In the genomic region with DNA sequence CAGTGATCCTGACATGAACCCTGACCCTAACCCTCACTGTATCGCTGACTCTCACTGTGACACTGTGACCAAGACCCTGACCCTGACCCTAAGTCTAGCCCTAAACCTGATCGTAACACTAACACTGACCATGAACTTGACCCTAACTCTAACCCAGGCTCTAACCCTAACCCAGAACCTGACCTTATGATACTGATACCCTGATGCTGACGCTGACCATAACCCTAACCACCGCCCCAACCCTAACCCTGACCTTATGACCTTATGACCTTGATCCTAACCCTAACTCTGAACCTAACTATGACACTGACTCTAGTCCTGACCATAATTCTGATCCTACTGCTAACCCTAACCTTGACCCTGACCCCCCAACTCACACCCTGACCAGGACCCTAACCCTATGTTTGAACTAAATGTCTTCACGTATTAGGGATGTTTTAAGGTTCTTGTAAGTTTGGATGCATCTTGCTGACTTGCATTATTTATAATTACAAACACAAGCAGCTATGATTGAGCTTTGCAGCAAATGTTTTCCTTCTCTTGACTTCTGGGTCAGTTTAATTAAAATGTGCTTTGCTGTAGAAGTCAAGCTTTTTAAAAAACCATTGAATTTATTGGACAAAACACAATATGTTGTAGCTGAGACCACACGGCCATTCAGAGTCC, we compare ENCODE assay signal across 1 cellular context.
TF ChIP-seq lines count a peak whose summit lies in the region.

No MANE protein-coding gene starts in this region.

TF ChIP-seq in IMR-90, 13 proteins besides CTCF, POLR2A, EP300 and RAD21:
- TF ChIP-seq MAFK (IDR thresholded peaks at IDR 0.05; ENCODE audit: low read depth, low read length) (peak; percentile 55), NFE2L2 (IDR thresholded peaks at IDR 0.05; ENCODE audit: low read depth, low read length) (no peak), FOS (IDR thresholded peaks at IDR 0.05; ENCODE audit: low read depth, low read length) (no peak)
